14 cellular contexts compared by ENCODE assay signal in the genomic region with DNA sequence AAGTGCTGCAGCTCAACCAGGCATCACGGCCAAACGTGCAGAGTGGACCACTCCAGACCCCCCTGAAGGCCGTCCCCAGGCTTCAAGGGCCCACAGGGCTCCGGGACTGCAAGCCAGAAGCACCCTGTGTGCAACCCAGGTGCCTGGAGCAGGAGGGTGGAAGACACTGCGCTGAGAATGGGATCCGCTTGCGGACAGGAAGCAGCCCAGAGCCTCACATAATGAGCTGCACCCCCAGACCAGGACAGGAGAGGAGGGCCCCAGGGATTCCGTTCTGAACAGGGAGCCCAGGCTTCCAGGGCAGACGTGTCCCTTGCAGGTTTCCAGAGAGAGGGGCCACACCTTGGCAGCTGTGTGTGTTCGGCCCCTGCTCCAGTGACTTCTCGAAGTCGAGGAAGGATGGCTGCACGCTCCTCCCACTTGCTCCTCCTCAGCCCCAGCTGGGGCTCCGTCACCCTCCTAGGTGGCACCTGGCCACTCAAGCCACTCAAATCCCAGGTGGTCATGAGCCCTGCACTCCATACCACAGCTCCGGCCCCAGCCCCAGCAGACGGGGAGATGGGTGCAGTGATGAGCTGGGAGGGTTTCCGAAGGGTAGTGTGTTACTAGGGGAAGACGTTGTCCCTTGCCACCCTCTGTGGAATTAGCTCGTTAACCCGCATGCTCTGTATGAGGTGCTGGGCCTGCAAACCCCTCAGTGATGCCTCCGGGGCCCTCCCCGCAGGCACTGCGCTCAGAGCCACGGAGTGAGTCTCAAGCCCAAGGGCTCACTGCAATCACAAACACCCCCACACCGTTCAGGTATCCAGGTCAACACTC.
DNase-seq lines count a peak whose midpoint lies in the region; ATAC-seq and TF ChIP-seq lines count a peak whose summit lies in the region.
"Had no signal": no experiment of that assay in that cellular context is flagged by ENCODE, and none has a peak within 500 bp of the region (broad histone marks: within the 10 kb centered on the region; RNA-seq: fewer than 3 reads in every experiment).

No MANE protein-coding gene starts in this region.

- no peak overlapping the region for H2BK120ac ChIP-seq in IMR-90 (ENCODE audit: low read depth, low read length)

- TF ChIP-seq RAD21 in IMR-90 (IDR thresholded peaks at IDR 0.05; ENCODE audit: low read length), result no peak

- DNase-seq in IMR-90 (no peak), cardiac septum (ENCODE audit: low spot score) (peak; percentile 75), ovary (peak in 3 of 5 donors; percentile 7 to 23 (median 9)), testis (no peak), LoVo (ENCODE audit: low spot score) (no peak)
- DNase-seq: NCI-H2107, NCI-H524, occipital lobe had no signal

- H3K4me1 ChIP-seq in BLaER1 treated with 17β-estradiol and CSF1 and Interleukin-3, amounts not matched to agents 10 nM and 100 nM, result peaks cover 58 to 100% (median 92%) of the 10 kb centered on the region in 10 experiments
- H3K4me1 ChIP-seq in IMR-90 (ENCODE audit: control insufficient read depth, insufficient read depth, low read length) (no peaks in the 10 kb centered on the region), ovary (ENCODE audit: insufficient read depth) (no peaks in the 10 kb centered on the region), testis (no peaks in the 10 kb centered on the region)
- H3K4me1 ChIP-seq: SJSA1 had no signal

- WGBS in IMR-90 (ENCODE audit: extremely low coverage in 2 of 2, insufficient read length in 1 of 2), 2 experiments, result 86% methylated on average over 6 of the region's 25 CpGs; no CpG with 5 or more reads in 1 of the 2 experiments
- WGBS in ovary, 3 donors, result 87 to 90% (median 90%) methylated on average over 25 of the region's 25 CpGs
- 89 to 90% methylated on average over 11 to 25 of the region's 25 CpGs for WGBS in testis, 2 donors

- POLR2A ChIA-PET in IMR-90 (lab: Charles Lee; ENCODE audit: unreplicated experiment), result no interaction called here

- no peak overlapping the region for H2BK15ac ChIP-seq in IMR-90 (ENCODE audit: low read depth, low read length)

- H3K4ac ChIP-seq in IMR-90 (ENCODE audit: low read depth, low read length), result no peak overlapping the region

- peak overlapping the region; percentile 81 to 97 (median 89) for H3K4me2 ChIP-seq in BLaER1 treated with 17β-estradiol and CSF1 and Interleukin-3, amounts not matched to agents 10 nM and 100 nM
- no peak overlapping the region for H3K4me2 ChIP-seq in IMR-90 (ENCODE audit: low read depth, low read length)

- no peak for TF ChIP-seq CTCF in IMR-90 (conservative IDR thresholded peaks at IDR 0.05; ENCODE audit: low read depth, low read length)
- no peak for TF ChIP-seq CTCF in ovary (IDR thresholded peaks at IDR 0.05)
- no peak for TF ChIP-seq CTCF in testis (IDR thresholded peaks at IDR 0.05)

- H3K27ac ChIP-seq in BLaER1 treated with 17β-estradiol and CSF1 and Interleukin-3, amounts not matched to agents 10 nM and 100 nM, result peak overlapping the region in 9 of 11 experiments; percentile 74 to 86 (median 82); a peak in 18 of 22 replicates
- H3K27ac ChIP-seq in IMR-90 (ENCODE audit: insufficient read depth, low read length) (no peak overlapping the region), ovary (no peak overlapping the region), testis (no peak overlapping the region)
- H3K27ac ChIP-seq: cardiac muscle cell, SJSA1 had no signal

- no peak for TF ChIP-seq POLR2A in IMR-90 (IDR thresholded peaks at IDR 0.05; ENCODE audit: low read depth, low read length)
- no peak for TF ChIP-seq POLR2A in ovary (IDR thresholded peaks at IDR 0.05)
- TF ChIP-seq POLR2A in testis (IDR thresholded peaks at IDR 0.05), result no peak

- no peak overlapping the region for H3K56ac ChIP-seq in IMR-90 (ENCODE audit: extremely low read depth, insufficient read depth, low read length)

- H3K18ac ChIP-seq in IMR-90 (ENCODE audit: low read depth, low read length), result no peak overlapping the region

- peak overlapping the region in 9 of 11 experiments; percentile 60 to 76 (median 67); a peak in 18 of 22 replicates for H3K9ac ChIP-seq in BLaER1 treated with 17β-estradiol and CSF1 and Interleukin-3, amounts not matched to agents 10 nM and 100 nM
- H3K9ac ChIP-seq in IMR-90 (ENCODE audit: low read depth, low read length), result no peak overlapping the region

- no peak overlapping the region for H4K8ac ChIP-seq in IMR-90 (ENCODE audit: low read depth in 2 of 2, low read length in 2 of 2)

- H2BK5ac ChIP-seq in IMR-90 (ENCODE audit: low read depth, low read length, poor library complexity, severe bottlenecking), result no peak overlapping the region

- intact Hi-C loops in IMR-90 (cut with micrococcal nuclease) (no loop called here), cardiac septum (cut with DNase I) (no loop called here), ovary (cut with DNase I) (no loop called here), testis (cut with DNase I; ENCODE audit: low total_unique reads) (no loop called here)

- dilution Hi-C loops in IMR-90 (cut with HindIII; ENCODE audit: low sequenced_read_pairs, unreplicated experiment), result no loop called here

- H2AK5ac ChIP-seq in IMR-90 (ENCODE audit: low read depth, low read length), result no peak overlapping the region

- no peak overlapping the region for H4K5ac ChIP-seq in IMR-90 (ENCODE audit: low read depth, low read length)

- H3K23ac ChIP-seq in IMR-90 (ENCODE audit: low read depth, low read length), result no peak overlapping the region

- CTCF ChIA-PET in IMR-90 (lab: Yijun Ruan, JAX), result interaction anchor here (1.3 kb wide), 1 partner anchor 12 kb away, joined by 3 read pairs; no protein-coding TSS in a partner anchor

- no peaks in the 10 kb centered on the region for H3K9me3 ChIP-seq in BLaER1 treated with 17β-estradiol and CSF1 and Interleukin-3, amounts not matched to agents 10 nM and 100 nM (replicated peaks in 1 of 11)
- H3K9me3 ChIP-seq in IMR-90 (ENCODE audit: control insufficient read depth, insufficient read depth, low read length), result no peaks in the 10 kb centered on the region
- no peaks in the 10 kb centered on the region for H3K9me3 ChIP-seq in ovary
- H3K9me3 ChIP-seq in testis, result no peaks in the 10 kb centered on the region
- H3K9me3 ChIP-seq: SJSA1 had no signal

- H3K27me3 ChIP-seq in BLaER1 treated with 17β-estradiol and CSF1 and Interleukin-3, amounts not matched to agents 10 nM and 100 nM, result no peaks in the 10 kb centered on the region
- H3K27me3 ChIP-seq in IMR-90 (ENCODE audit: control insufficient read depth, insufficient read depth, low read length) (no peaks in the 10 kb centered on the region), ovary (no peaks in the 10 kb centered on the region), testis (no peaks in the 10 kb centered on the region)
- H3K27me3 ChIP-seq: cardiac muscle cell, SJSA1 had no signal

- ATAC-seq in IMR-90 (ENCODE audit: low read depth), result no peak
- ATAC-seq in GM19452 (IDR thresholded peaks at IDR 0.05; ENCODE audit: unreplicated experiment), result no peak
- ATAC-seq in GM18909 (IDR thresholded peaks at IDR 0.05; ENCODE audit: poor library complexity, unreplicated experiment), result no peak

- H2BK20ac ChIP-seq in IMR-90 (ENCODE audit: low read depth, low read length), result no peak overlapping the region

- BruUV-seq in IMR-90 (replicated peaks; lab: Mats Ljungman, UMichigan), result no TSS peak

- no peaks in the 10 kb centered on the region; the same call in 1 of the 2 replicates for H3K9me1 ChIP-seq in IMR-90 (ENCODE audit: insufficient read depth, low read length)

- H4K91ac ChIP-seq in IMR-90 (ENCODE audit: insufficient read depth, low read depth, low read length), result no peak overlapping the region

- TF ChIP-seq EP300 in ovary (IDR thresholded peaks at IDR 0.05), result no peak

- H3K36me3 ChIP-seq in BLaER1 treated with 17β-estradiol and CSF1 and Interleukin-3, amounts not matched to agents 10 nM and 100 nM, result no peaks in the 10 kb centered on the region
- H3K36me3 ChIP-seq in IMR-90 (ENCODE audit: control insufficient read depth, insufficient read depth, low read length) (peaks cover 2% of the 10 kb centered on the region; the same call in 1 of the 2 replicates), ovary (no peaks in the 10 kb centered on the region), testis (ENCODE audit: low read depth, missing control alignments) (no peaks in the 10 kb centered on the region)
- H3K36me3 ChIP-seq: cardiac muscle cell, SJSA1 had no signal

- no peaks in the 10 kb centered on the region for H3K79me1 ChIP-seq in IMR-90 (ENCODE audit: low read depth in 1 of 2, low read length in 2 of 2)

- peak overlapping the region in 7 of 10 experiments; percentile 6 to 50 (median 30); a peak in 12 of 20 replicates for H3K4me3 ChIP-seq in BLaER1 treated with 17β-estradiol and CSF1 and Interleukin-3, amounts not matched to agents 10 nM and 100 nM
- H3K4me3 ChIP-seq in IMR-90 (ENCODE audit: insufficient read depth, low read depth, low read length) (no peak overlapping the region), ovary (no peak overlapping the region), testis (no peak overlapping the region)
- H3K4me3 ChIP-seq: cardiac muscle cell, SJSA1, skin epidermis had no signal

- H2AFZ ChIP-seq in IMR-90 (replicated peaks; ENCODE audit: low read length, poor library complexity), result no peak overlapping the region

- peak overlapping the region; percentile 55 for H2AK9ac ChIP-seq in IMR-90 (replicated peaks; ENCODE audit: low read depth, low read length, poor library complexity)

- in situ Hi-C loops in IMR-90 (cut with MboI; ENCODE audit: low sequenced_read_pairs), result no loop called here

- H4K20me1 ChIP-seq in BLaER1 treated with 17β-estradiol and CSF1 and Interleukin-3, amounts not matched to agents 10 nM and 100 nM, result 0 out of 22 replicates have a peak, but pooled peaks cover 0 to 3% (median 0%) of the 10 kb centered on the region in 11 experiments
- H4K20me1 ChIP-seq in IMR-90 (ENCODE audit: insufficient read depth, low read length), result no peaks in the 10 kb centered on the region

- no peak overlapping the region for H3K14ac ChIP-seq in IMR-90 (replicated peaks; ENCODE audit: low read depth, low read length)

TF ChIP-seq in IMR-90, 13 proteins besides CTCF, POLR2A, EP300 and RAD21 (continues in another document):
- no peak for TF ChIP-seq RFX5 (IDR thresholded peaks at IDR 0.05; ENCODE audit: low read depth, low read length)
- TF ChIP-seq CEBPB (IDR thresholded peaks at IDR 0.05; ENCODE audit: low read depth, low read length), result no peak
- TF ChIP-seq MAFK (IDR thresholded peaks at IDR 0.05; ENCODE audit: low read depth, low read length), result no peak
- TF ChIP-seq CHD1 (IDR thresholded peaks at IDR 0.05; ENCODE audit: low read depth, low read length), result no peak
- TF ChIP-seq FOS (IDR thresholded peaks at IDR 0.05; ENCODE audit: low read depth, low read length), result no peak
- TF ChIP-seq MAZ (IDR thresholded peaks at IDR 0.05; ENCODE audit: borderline replicate concordance, low read depth, low read length), result no peak

Comparison
In these comparisons a context has a peak if more than half of its experiments do, and no peak if none do; other contexts are left out.
1. H3K27ac ChIP-seq: peak in BLaER1 treated with 17β-estradiol and CSF1 and Interleukin-3, amounts not matched to agents 10 nM and 100 nM (9 of 11); none in IMR-90 (single experiment), ovary (0 of 2) and testis (0 of 2).
2. H3K4me3 ChIP-seq: peak in BLaER1 treated with 17β-estradiol and CSF1 and Interleukin-3, amounts not matched to agents 10 nM and 100 nM (7 of 10); none in IMR-90 (single experiment), ovary (single experiment) and testis (0 of 2).
3. DNase-seq: peak in cardiac septum (single experiment) and ovary (3 of 5); none in IMR-90 (single experiment), testis (single experiment) and LoVo (single experiment).